1 cellular context compared by ENCODE assay signal in genomic region chr17:76572201-76572910, GRCh38.
A peak's percentile ranks its signal among the peaks of the same experiment; 100 is the strongest.
TF ChIP-seq lines count a peak whose summit lies in the region.

No MANE protein-coding gene starts in this region.

TF ChIP-seq in HepG2, 621 proteins besides CTCF, POLR2A, EP300 and RAD21:
- TF ChIP-seq ZNF615 (CRISPR knock-in tag; IDR thresholded peaks at IDR 0.05; ENCODE audit: borderline replicate concordance): no peak
- no peak for TF ChIP-seq ZNF367 (CRISPR knock-in tag; IDR thresholded peaks at IDR 0.05; ENCODE audit: borderline replicate concordance)
- TF ChIP-seq HNRNPL (IDR thresholded peaks at IDR 0.05; ENCODE audit: low read depth, low read length): 0 out of 2 replicates have a peak, but pooled peaks have one; percentile 49
- 0 out of 2 replicates have a peak, but pooled peaks have one; percentile 16 for TF ChIP-seq ZNF296 (CRISPR knock-in tag; conservative IDR thresholded peaks at IDR 0.05)
- peak; percentile 62 for TF ChIP-seq ZNF883 (CRISPR knock-in tag; IDR thresholded peaks at IDR 0.05; ENCODE audit: not compliant biosample characterization)
- 0 out of 2 replicates have a peak, but pooled peaks have one; percentile 2 for TF ChIP-seq NFKB2 (CRISPR knock-in tag; IDR thresholded peaks at IDR 0.05; ENCODE audit: borderline replicate concordance)
- no peak for TF ChIP-seq DPF2 (CRISPR knock-in tag; IDR thresholded peaks at IDR 0.05; ENCODE audit: borderline replicate concordance, low read depth)
